ENCODE assay signal across 22 cellular contexts in the genomic region with DNA sequence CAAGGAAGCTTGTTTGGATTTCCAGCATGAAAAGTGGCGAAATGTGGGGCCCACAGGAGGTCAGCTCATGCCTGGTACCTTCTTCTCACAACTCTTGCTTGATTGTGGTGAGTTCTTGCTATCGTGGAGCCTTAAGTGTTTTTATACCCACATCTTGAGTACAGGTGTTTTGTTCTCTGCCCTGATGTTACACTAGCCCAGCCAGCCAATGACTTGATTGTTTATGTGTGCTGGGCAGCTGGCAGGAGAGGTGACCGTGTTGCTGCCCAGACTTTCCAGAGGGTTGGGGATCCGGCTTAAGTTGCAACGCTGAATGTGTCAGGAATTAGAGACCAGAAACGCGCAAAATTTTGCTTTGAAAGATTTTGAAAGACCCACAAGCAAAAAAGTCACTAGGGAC.
"Had no signal": no experiment of that assay in that cellular context is flagged by ENCODE, and none has a peak within 500 bp of the region (broad histone marks: within the 10 kb centered on the region; RNA-seq: fewer than 3 reads in every experiment).

No MANE protein-coding gene starts in this region.

- H3K27me3 ChIP-seq: cardiac muscle cell, gastrocnemius medialis, upper lobe of left lung had no signal

- H3K4me3 ChIP-seq: cardiac muscle cell, gastrocnemius medialis, psoas muscle, skin epidermis, upper lobe of left lung had no signal

- ATAC-seq: activated CD4-positive, alpha-beta T cell treated with anti-CD3 and anti-CD28 coated beads for 36 hours; activated T-cell treated with anti-CD3 and anti-CD28 coated beads, Interleukin-2, amount 50 U/mL, for 4 hours; gastrocnemius medialis; natural killer cell treated with Interleukin-12 subunit alpha and Interleukin-12 subunit beta and Interleukin-15 and Interleukin-18, amount 100 ng/mL, for 72 hours; psoas muscle; stimulated activated memory B cell treated with anti-CD40 and anti-IgM and Interleukin-4, amounts not matched to agents 10 μg/mL and 1 μg/mL and 100 μg/mL, for 72 hours had no signal

- H3K27ac ChIP-seq: cardiac muscle cell, gastrocnemius medialis, psoas muscle, skin epidermis had no signal

- DNase-seq: activated B cell treated with CpG ODN at 0.5 μM for 24 hours; activated CD4-positive, alpha-beta T cell treated with anti-CD3 and anti-CD28 coated beads for 36 hours; activated CD4-positive, alpha-beta T cell treated with anti-CD3 and anti-CD28 coated beads, Interleukin-2, amount 50 U/mL, for 4 hours; activated CD8-positive, alpha-beta memory T cell treated with anti-CD3 and anti-CD28 coated beads for 24 hours; activated CD8-positive, alpha-beta memory T cell treated with anti-CD3 and anti-CD28 coated beads, Interleukin-2, amount 50 U/mL, for 4 hours; activated naive CD4-positive, alpha-beta T cell treated with Interleukin-2 at 50 U/mL for 16 hours; activated naive CD8-positive, alpha-beta T cell treated with anti-CD3 and anti-CD28 coated beads for 36 hours; activated T-cell treated with anti-CD3 and anti-CD28 coated beads, Interleukin-2, amount 50 U/mL, for 4 hours; amniotic stem cell; effector memory CD4-positive, alpha-beta T cell; gastrocnemius medialis; islet precursor cell; left colon; psoas muscle; right cardiac atrium; stimulated activated CD4-positive, alpha-beta T cell treated with anti-CD3 and anti-CD28 coated beads, Interleukin-2, amount 100 ng/mL, for 24 hours; T-helper 9 cell; upper lobe of left lung had no signal

- H3K36me3 ChIP-seq: cardiac muscle cell, upper lobe of left lung had no signal

- H3K4me1 ChIP-seq: gastrocnemius medialis, psoas muscle, upper lobe of left lung had no signal
